20 cellular contexts compared by ENCODE assay signal in the genomic region with DNA sequence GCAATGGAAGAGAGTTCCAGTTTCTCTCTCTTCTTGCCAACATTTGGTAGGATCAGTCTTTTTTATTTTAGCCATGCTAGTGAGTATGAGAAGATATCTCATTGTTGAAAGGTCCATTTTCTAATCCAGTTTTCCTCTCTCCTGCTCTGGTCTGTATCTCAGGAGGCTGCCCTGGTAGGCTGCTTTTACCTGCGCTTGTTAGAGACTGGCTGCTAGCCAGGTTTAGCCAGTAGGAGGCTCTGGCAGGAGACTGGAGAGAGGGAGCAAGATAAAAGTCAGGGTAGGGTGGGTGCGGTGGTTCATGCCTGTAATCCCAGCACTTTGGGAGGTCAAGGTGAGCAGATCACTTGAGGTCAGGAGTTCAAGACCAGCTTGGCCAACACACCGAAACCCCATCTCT.
"Had no signal": no experiment of that assay in that cellular context is flagged by ENCODE, and none has a peak within 500 bp of the region (broad histone marks: within the 10 kb centered on the region; RNA-seq: fewer than 3 reads in every experiment).

No MANE protein-coding gene starts in this region.

- H3K4me3 Mint-ChIP-seq: activated CD8-positive, alpha-beta memory T cell treated with anti-CD3 and anti-CD28 coated beads, Interleukin-2, amount 10 ng/mL, durations not matched to agents 7 days and 5 days; activated T-cell treated with anti-CD3 and anti-CD28 coated beads, Interleukin-2, amount 50 U/mL, for 24 hours; naive B cell; stimulated activated effector memory CD8-positive, alpha-beta T cell treated with anti-CD3 and anti-CD28 coated beads, Interleukin-12 subunit alpha, Interleukin-12 subunit beta, amount 100 ng/mL, for 72 hours had no signal

- H3K4me2 ChIP-seq: hepatocyte, smooth muscle cell had no signal

- ATAC-seq: activated CD8-positive, alpha-beta memory T cell treated with anti-CD3 and anti-CD28 coated beads, Interleukin-2, amount 10 ng/mL, durations not matched to agents 7 days and 5 days; activated naive CD4-positive, alpha-beta T cell treated with anti-CD3 and anti-CD28 coated beads, Interleukin-2, amount 50 U/mL, for 72 hours; lower lobe of right lung; stimulated activated effector memory CD8-positive, alpha-beta T cell treated with anti-CD3 and anti-CD28 coated beads, Interleukin-12 subunit alpha, Interleukin-12 subunit beta, amount 100 ng/mL, for 72 hours had no signal

- H3K27ac Mint-ChIP-seq: activated CD8-positive, alpha-beta memory T cell treated with anti-CD3 and anti-CD28 coated beads, Interleukin-2, amount 10 ng/mL, durations not matched to agents 7 days and 5 days; activated naive CD4-positive, alpha-beta T cell treated with anti-CD3 and anti-CD28 coated beads, Interleukin-2, amount 50 U/mL, for 72 hours; activated T-cell treated with anti-CD3 and anti-CD28 coated beads, Interleukin-2, amount 50 U/mL, for 24 hours; brain; naive B cell; stimulated activated effector memory CD8-positive, alpha-beta T cell treated with anti-CD3 and anti-CD28 coated beads, Interleukin-12 subunit alpha, Interleukin-12 subunit beta, amount 100 ng/mL, for 72 hours had no signal

- H3K4me1 ChIP-seq: lower lobe of right lung, tibial nerve, vagina had no signal

- H3K79me2 ChIP-seq: hepatocyte had no signal

- H2AFZ ChIP-seq: hepatocyte had no signal

- H3K9me3 ChIP-seq: lower lobe of right lung, neutrophil, tibial nerve, vagina had no signal

- H3K36me3 Mint-ChIP-seq: activated CD8-positive, alpha-beta memory T cell treated with anti-CD3 and anti-CD28 coated beads, Interleukin-2, amount 10 ng/mL, durations not matched to agents 7 days and 5 days; activated naive CD4-positive, alpha-beta T cell treated with anti-CD3 and anti-CD28 coated beads, Interleukin-2, amount 50 U/mL, for 72 hours; brain; naive B cell; stimulated activated effector memory CD8-positive, alpha-beta T cell treated with anti-CD3 and anti-CD28 coated beads, Interleukin-12 subunit alpha, Interleukin-12 subunit beta, amount 100 ng/mL, for 72 hours had no signal

- H3K27ac ChIP-seq: epithelial cell of prostate, hepatocyte, lower lobe of right lung, neutrophil, tibial nerve, vagina had no signal

- H3K36me3 ChIP-seq: lower lobe of right lung, neutrophil, tibial nerve, vagina had no signal

- H3K4me1 Mint-ChIP-seq: activated CD8-positive, alpha-beta memory T cell treated with anti-CD3 and anti-CD28 coated beads, Interleukin-2, amount 10 ng/mL, durations not matched to agents 7 days and 5 days; stimulated activated effector memory CD8-positive, alpha-beta T cell treated with anti-CD3 and anti-CD28 coated beads, Interleukin-12 subunit alpha, Interleukin-12 subunit beta, amount 100 ng/mL, for 72 hours had no signal

- H3K9me3 Mint-ChIP-seq: activated naive CD4-positive, alpha-beta T cell treated with anti-CD3 and anti-CD28 coated beads, Interleukin-2, amount 50 U/mL, for 72 hours; activated T-cell treated with anti-CD3 and anti-CD28 coated beads, Interleukin-2, amount 50 U/mL, for 24 hours; naive B cell; stimulated activated effector memory CD8-positive, alpha-beta T cell treated with anti-CD3 and anti-CD28 coated beads, Interleukin-12 subunit alpha, Interleukin-12 subunit beta, amount 100 ng/mL, for 72 hours had no signal

- DNase-seq: activated CD4-positive, alpha-beta T cell treated with anti-CD3 and anti-CD28 coated beads for 1 hour; activated CD4-positive, alpha-beta T cell treated with anti-CD3 and anti-CD28 coated beads, Interleukin-2, amount 50 U/mL, for 48 hours; activated CD8-positive, alpha-beta memory T cell treated with anti-CD3 and anti-CD28 coated beads, Interleukin-2, amount 10 ng/mL, durations not matched to agents 7 days and 5 days; activated effector memory CD4-positive, alpha-beta T cell treated with Interleukin-2 at 50 U/mL for 16 hours; activated T-cell treated with anti-CD3 and anti-CD28 coated beads, Interleukin-2, amount 50 U/mL, for 24 hours; amygdala; effector memory CD4-positive, alpha-beta T cell; kidney glomerular epithelial cell; lower lobe of right lung; midbrain; naive B cell had no signal

- H3K4me3 ChIP-seq: hepatocyte, lower lobe of right lung, smooth muscle cell, tibial nerve, vagina had no signal

- H3K27me3 ChIP-seq: hepatocyte, vagina had no signal
